In genomic region chrX:38850807-38851533, GRCh38 we compare ENCODE assay signal across 30 cellular contexts.
"Had no signal": no experiment of that assay in that cellular context is flagged by ENCODE, and none has a peak within 500 bp of the region (broad histone marks: within the 10 kb centered on the region; RNA-seq: fewer than 3 reads in every experiment).

No MANE protein-coding gene starts in this region.

- H3K27me3 ChIP-seq: ascending aorta, brain microvascular endothelial cell, colonic mucosa, ovary, uterus had no signal

- H3K4me1 ChIP-seq: adrenal gland, ascending aorta, colonic mucosa, prostate gland, spleen, uterus had no signal

- H3K27ac ChIP-seq: adrenal gland, ascending aorta, brain microvascular endothelial cell, colonic mucosa, ovary, prostate gland, spleen, uterus, WERI-Rb-1 had no signal

- H3K9me3 Mint-ChIP-seq: activated CD4-positive, alpha-beta memory T cell treated with anti-CD3 and anti-CD28 coated beads for 36 hours; activated naive CD4-positive, alpha-beta T cell treated with anti-CD3 and anti-CD28 coated beads for 36 hours; activated naive CD8-positive, alpha-beta T cell treated with anti-CD3 and anti-CD28 coated beads for 36 hours; central memory CD8-positive, alpha-beta T cell; type B pancreatic cell had no signal

- H3K36me3 Mint-ChIP-seq: activated CD4-positive, alpha-beta memory T cell treated with anti-CD3 and anti-CD28 coated beads for 36 hours; activated naive CD8-positive, alpha-beta T cell treated with anti-CD3 and anti-CD28 coated beads for 36 hours; type B pancreatic cell had no signal

- H3K4me1 Mint-ChIP-seq: central memory CD8-positive, alpha-beta T cell; nephron progenitor cell had no signal

- H3K4me3 ChIP-seq: adrenal gland, ascending aorta, colonic mucosa, lung, ovary, prostate gland, spleen, uterus had no signal

- DNase-seq: activated CD4-positive, alpha-beta memory T cell treated with anti-CD3 and anti-CD28 coated beads for 36 hours; activated CD4-positive, alpha-beta T cell treated with anti-CD3 and anti-CD28 coated beads for 48 hours; activated CD8-positive, alpha-beta memory T cell treated with anti-CD3 and anti-CD28 coated beads, Interleukin-2, amount 50 U/mL, for 4 hours; activated effector memory CD4-positive, alpha-beta T cell treated with anti-CD3 and anti-CD28 coated beads, Interleukin-2, amount 50 U/mL, for 16 hours; activated naive CD4-positive, alpha-beta T cell treated with anti-CD3 and anti-CD28 coated beads for 36 hours; activated naive CD8-positive, alpha-beta T cell treated with anti-CD3 and anti-CD28 coated beads for 36 hours; activated T-cell treated with anti-CD3 and anti-CD28 coated beads, Interleukin-2, amount 50 U/mL, for 1 hour; adrenal gland; brain microvascular endothelial cell; colonic mucosa; effector memory CD4-positive, alpha-beta T cell; erythroblast; kidney glomerular epithelial cell; nephron progenitor cell; ovary; spleen; stimulated activated CD4-positive, alpha-beta T cell treated with anti-CD3 and anti-CD28 coated beads, Interleukin-2, amount 100 ng/mL, for 48 hours; stimulated activated naive CD4-positive, alpha-beta T cell treated with Interleukin-2 at 50 U/mL for 16 hours; T-helper 17 cell; T1000; uterus; WERI-Rb-1 had no signal

- H3K36me3 ChIP-seq: adrenal gland, ascending aorta, brain microvascular endothelial cell, colonic mucosa, ovary, prostate gland, spleen, uterus, WERI-Rb-1 had no signal

- H3K27ac Mint-ChIP-seq: activated CD4-positive, alpha-beta memory T cell treated with anti-CD3 and anti-CD28 coated beads for 36 hours; activated naive CD4-positive, alpha-beta T cell treated with anti-CD3 and anti-CD28 coated beads for 36 hours; activated naive CD8-positive, alpha-beta T cell treated with anti-CD3 and anti-CD28 coated beads for 36 hours; activated T-helper 1 cell treated with anti-CD3 and anti-CD28 coated beads, Interleukin-12 subunit alpha, Interleukin-12 subunit beta, Interleukin-2, Interleukin-4 antibody, amounts not matched to agents 30 ng/mL and 10 ng/mL and 1 ng/mL, durations not matched to agents 14 hours and 24 hours and 36 hours; nephron progenitor cell; T-helper 17 cell; type B pancreatic cell had no signal

- ATAC-seq: activated CD4-positive, CD25-positive, alpha-beta regulatory T cell treated with anti-CD3 and anti-CD28 coated beads, Interleukin-2, amount 50 U/mL, for 24 hours; left lobe of liver; T-helper 17 cell had no signal

- H3K9me3 ChIP-seq: adrenal gland, ascending aorta, colonic mucosa, ovary, prostate gland, uterus had no signal

- H3K4me3 Mint-ChIP-seq: activated CD4-positive, alpha-beta memory T cell treated with anti-CD3 and anti-CD28 coated beads for 36 hours; activated naive CD4-positive, alpha-beta T cell treated with anti-CD3 and anti-CD28 coated beads for 36 hours; activated naive CD8-positive, alpha-beta T cell treated with anti-CD3 and anti-CD28 coated beads for 36 hours; activated T-helper 1 cell treated with anti-CD3 and anti-CD28 coated beads, Interleukin-12 subunit alpha, Interleukin-12 subunit beta, Interleukin-2, Interleukin-4 antibody, amounts not matched to agents 30 ng/mL and 10 ng/mL and 1 ng/mL, durations not matched to agents 14 hours and 24 hours and 36 hours; central memory CD8-positive, alpha-beta T cell; nephron progenitor cell; T-helper 17 cell; type B pancreatic cell had no signal

- H3K27me3 Mint-ChIP-seq: activated CD4-positive, alpha-beta memory T cell treated with anti-CD3 and anti-CD28 coated beads for 36 hours; activated naive CD8-positive, alpha-beta T cell treated with anti-CD3 and anti-CD28 coated beads for 36 hours; central memory CD8-positive, alpha-beta T cell; T-helper 17 cell; type B pancreatic cell had no signal
